27 cellular contexts compared by ENCODE assay signal in genomic region chr14:39258782-39259545, GRCh38.
"Had no signal": no experiment of that assay in that cellular context is flagged by ENCODE, and none has a peak within 500 bp of the region (broad histone marks: within the 10 kb centered on the region; RNA-seq: fewer than 3 reads in every experiment).

No MANE protein-coding gene starts in this region.

- H3K27me3 ChIP-seq: left lung, neutrophil, right atrium auricular region, suprapubic skin, tibial artery, upper lobe of right lung had no signal

- H3K4me1 ChIP-seq: left lung, right atrium auricular region, suprapubic skin, upper lobe of right lung had no signal

- H3K36me3 Mint-ChIP-seq: mesothelial cell of epicardium, naive B cell, natural killer cell had no signal

- ATAC-seq: left colon, left lung, natural killer cell, sciatic nerve, upper lobe of right lung had no signal

- H3K4me3 ChIP-seq: left lung, lung, right atrium auricular region, skin epidermis, suprapubic skin, thoracic aorta, tibial artery, upper lobe of right lung had no signal

- H3K4me3 Mint-ChIP-seq: immature natural killer cell; mesothelial cell of epicardium; natural killer cell; stimulated activated naive CD8-positive, alpha-beta T cell treated with anti-CD3 and anti-CD28 coated beads, Interleukin-15, Interleukin-2, amounts not matched to agents 100 ng/mL and 50 ng/mL, for 24 hours had no signal

- H3K27ac Mint-ChIP-seq: mesothelial cell of epicardium; naive B cell; natural killer cell; progenitor cell of endocrine pancreas; stimulated activated naive CD8-positive, alpha-beta T cell treated with anti-CD3 and anti-CD28 coated beads, Interleukin-15, Interleukin-2, amounts not matched to agents 100 ng/mL and 50 ng/mL, for 24 hours had no signal

- H3K36me3 ChIP-seq: left lung, neutrophil, right atrium auricular region, suprapubic skin, thoracic aorta, tibial artery, upper lobe of right lung had no signal

- H3K9me3 ChIP-seq: neutrophil, suprapubic skin, thoracic aorta, tibial artery, upper lobe of right lung had no signal

- H3K27ac ChIP-seq: left lung, neutrophil, right atrium auricular region, skin epidermis, suprapubic skin, thoracic aorta, tibial artery, upper lobe of right lung had no signal

- DNase-seq: hypothalamus; immature natural killer cell; kidney; left colon; left lung; mesendoderm; naive B cell; natural killer cell; occipital lobe; stimulated activated CD4-positive, alpha-beta T cell treated with anti-CD3 and anti-CD28 coated beads, Interleukin-12 subunit alpha, Interleukin-12 subunit beta, amount 100 ng/mL, for 4 hours; stimulated activated CD4-positive, alpha-beta T cell treated with anti-CD3 and anti-CD28 coated beads, Interleukin-15, amount 100 ng/mL, for 24 hours; stimulated activated CD4-positive, alpha-beta T cell treated with anti-CD3 and anti-CD28 coated beads, Interleukin-2, amount 100 ng/mL, for 24 hours; stimulated activated CD4-positive, alpha-beta T cell treated with anti-CD3 and anti-CD28 coated beads, Interleukin-4, amount 100 ng/mL, for 1 hour; stimulated activated naive CD4-positive, alpha-beta T cell; tibial artery; trophoblast cell; upper lobe of right lung had no signal

- H3K4me1 Mint-ChIP-seq: immature natural killer cell, mesothelial cell of epicardium, naive B cell, natural killer cell had no signal

- H3K27me3 Mint-ChIP-seq: naive B cell; progenitor cell of endocrine pancreas; stimulated activated naive CD8-positive, alpha-beta T cell treated with anti-CD3 and anti-CD28 coated beads, Interleukin-15, Interleukin-2, amounts not matched to agents 100 ng/mL and 50 ng/mL, for 24 hours had no signal
